ENCODE assay signal across 8 cellular contexts in the genomic region with DNA sequence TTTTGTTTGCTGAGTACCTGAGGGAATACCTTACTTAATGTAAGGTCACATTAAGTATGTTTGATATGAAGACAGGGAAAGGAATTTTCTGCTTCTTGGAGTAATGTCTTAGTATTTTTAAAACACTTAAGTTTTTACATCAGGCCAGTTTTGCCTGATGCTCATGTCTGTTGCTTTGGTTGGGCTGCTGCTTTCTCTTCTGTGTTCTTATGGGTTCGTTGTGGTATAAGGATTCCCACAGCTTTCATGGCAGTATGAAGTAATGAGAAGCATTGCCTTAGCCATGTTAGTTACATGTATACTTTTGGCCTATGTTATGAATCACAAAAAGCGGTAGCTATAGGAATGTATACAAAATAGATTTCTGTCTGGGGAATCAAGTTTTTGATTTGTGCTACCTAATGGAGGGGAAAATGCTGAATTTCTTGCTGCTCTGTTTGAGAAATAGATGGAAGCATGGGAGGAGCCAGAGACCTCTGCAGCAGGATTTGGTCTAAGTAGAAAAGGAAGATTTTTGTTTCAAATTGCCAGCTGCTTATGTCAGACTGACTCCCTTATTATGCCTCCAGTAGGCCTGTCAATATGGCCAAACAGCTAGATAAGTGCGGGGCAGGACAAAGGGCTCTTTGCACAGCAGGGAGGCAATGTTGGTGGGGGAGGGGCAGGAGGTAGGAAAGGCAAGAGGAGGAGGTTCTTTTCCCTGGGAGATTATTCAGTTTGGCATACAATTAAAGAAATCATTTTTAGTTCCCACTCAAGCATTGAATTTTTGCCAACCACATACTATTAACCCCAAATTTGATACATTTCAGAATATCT. TPM values are rescaled to one million over a fixed set of nuclear protein-coding genes. Genes with fewer than 3 reads are reported as not detected.
DNase-seq lines count a peak whose midpoint lies in the region; ATAC-seq and TF ChIP-seq lines count a peak whose summit lies in the region.

No MANE protein-coding gene starts in this region.

- no TSS peak for BruUV-seq in Panc1 (replicated peaks; lab: Mats Ljungman, UMichigan)

- H3K4me1 ChIP-seq in Panc1 (ENCODE audit: control insufficient read depth, insufficient read depth, low read length) (peaks cover 54% of the 10 kb centered on the region), osteoblast (ENCODE audit: insufficient read depth, low read length) (peaks cover 51% of the 10 kb centered on the region)

- peak; percentile 37 for ATAC-seq in Panc1

- peak overlapping the region; percentile 72 for H3K27ac ChIP-seq in Panc1 (ENCODE audit: low read length)
- H3K27ac ChIP-seq in osteoblast (ENCODE audit: low read depth, low read length) = peak overlapping the region; percentile 97

- POLR2A ChIA-PET in Panc1 (lab: Charles Lee) = interaction anchor here (0.6 kb wide), 1 partner anchor 15 kb away, joined by 3 read pairs; no protein-coding TSS in a partner anchor

- H4K20me1 ChIP-seq in osteoblast (ENCODE audit: insufficient read depth, low read length) = peaks cover 89% of the 10 kb centered on the region

- in situ Hi-C loops in Panc1 (cut with HindIII; ENCODE audit: low pct_unique_long_range_greater_than_20kb, low sequenced_read_pairs) = no loop called here

- H3K4me3 ChIP-seq in Panc1 (ENCODE audit: low read depth in 2 of 2, low read length in 2 of 2) (peak overlapping the region; percentile 21 to 40), fibroblast of mammary gland (ENCODE audit: control insufficient read depth, low read depth, low read length) (no peak overlapping the region), osteoblast (ENCODE audit: insufficient read depth, low read length) (peak overlapping the region; percentile 17)

- H3K36me3 ChIP-seq in Panc1 (ENCODE audit: control insufficient read depth, insufficient read depth, low read length) = peaks cover 4% of the 10 kb centered on the region; the same call in 1 of the 2 replicates
- no peaks in the 10 kb centered on the region for H3K36me3 ChIP-seq in osteoblast (ENCODE audit: insufficient read depth, low read length)

- H3K9me3 ChIP-seq in Panc1 (ENCODE audit: control insufficient read depth, insufficient read depth, low read depth, low read length) = no peaks in the 10 kb centered on the region
- H3K9me3 ChIP-seq in osteoblast (ENCODE audit: low read depth, low read length) = no peaks in the 10 kb centered on the region

- CTCF ChIA-PET in Panc1 (lab: Charles Lee) = interaction anchor here (1.0 kb wide), 1 partner anchor 11 kb away, joined by 3 read pairs; no protein-coding TSS in a partner anchor

- no peak overlapping the region for H2AFZ ChIP-seq in osteoblast (ENCODE audit: low read length)

- intact Hi-C loops in Panc1 (cut with micrococcal nuclease; ENCODE audit: unreplicated experiment) = no loop called here

- peaks cover 100% of the 10 kb centered on the region for H3K79me2 ChIP-seq in osteoblast (ENCODE audit: insufficient read depth, low read length)

- H3K27me3 ChIP-seq in Panc1 (ENCODE audit: control insufficient read depth, insufficient read depth, low read length) (no peaks in the 10 kb centered on the region), osteoblast (ENCODE audit: insufficient read depth, low read length) (no peaks in the 10 kb centered on the region)

- DNase-seq in NCI-H748 (lab: John Stamatoyannopoulos, UW; ENCODE audit: unreplicated experiment) = peak; percentile 76
- no peak for DNase-seq in NCI-H748 treated with DMSO at 0.1 percent for 48 hours (lab: John Stamatoyannopoulos, UW)
- no peak for DNase-seq in Panc1 (ENCODE audit: low read depth, low spot score)
- DNase-seq in fibroblast of mammary gland (ENCODE audit: low read depth) = peak; percentile 25
- DNase-seq in osteoblast (ENCODE audit: insufficient read length, low spot score, missing footprints) = no peak
- no peak for DNase-seq in GM19238 (ENCODE audit: insufficient read length, low spot score)
- no peak for DNase-seq in COR-L47 (lab: John Stamatoyannopoulos, UW)
- DNase-seq in germinal center (ENCODE audit: low spot score) = no peak

- peak overlapping the region; percentile 85 for H3K4me2 ChIP-seq in osteoblast (ENCODE audit: insufficient read depth, low read length)

- TF ChIP-seq CTCF in Panc1 (IDR thresholded peaks at IDR 0.05) (no peak), fibroblast of mammary gland (conservative IDR thresholded peaks at IDR 0.05; ENCODE audit: control insufficient read depth, insufficient read depth, low read depth, low read length) (no peak), osteoblast (IDR thresholded peaks at IDR 0.05; ENCODE audit: extremely low read depth, low read depth, low read length) (no peak)

RNA-seq across cellular contexts. Expression of gene SETD5, which starts 5.2 kb away (rescaled TPM):
- total RNA-seq in Panc1 (2021; ENCODE audit: unreplicated experiment) (69.4 TPM), osteoblast (103 and 106 TPM in 2 replicates)
- polyA plus RNA-seq in Panc1 (2012; ENCODE audit: insufficient read length) = 34.1 TPM

RNA-seq across cellular contexts. Expression of gene THUMPD3, which starts 39.8 kb away (rescaled TPM):
- total RNA-seq in Panc1 (2021; ENCODE audit: unreplicated experiment) (43.5 TPM), osteoblast (42.1 and 42.7 TPM in 2 replicates)
- 38.6 TPM for polyA plus RNA-seq in Panc1 (2012; ENCODE audit: insufficient read length)

Comparison
In these comparisons a context has a peak if more than half of its experiments do, and no peak if none do; other contexts are left out.
1. DNase-seq: peak in NCI-H748 (single experiment) and fibroblast of mammary gland (single experiment); none in NCI-H748 treated with DMSO at 0.1 percent for 48 hours (single experiment), Panc1 (single experiment), osteoblast (single experiment), GM19238 (single experiment), COR-L47 (single experiment) and germinal center (single experiment).